In genomic region chr22:50733521-50734342, GRCh38 we compare ENCODE assay signal across 11 cellular contexts. TPM values are rescaled to one million over a fixed set of nuclear protein-coding genes. Genes with fewer than 3 reads are reported as not detected.
DNase-seq lines count a peak whose midpoint lies in the region; ATAC-seq and TF ChIP-seq lines count a peak whose summit lies in the region.
"Had no signal": no experiment of that assay in that cellular context is flagged by ENCODE, and none has a peak within 500 bp of the region (broad histone marks: within the 10 kb centered on the region; RNA-seq: fewer than 3 reads in every experiment).

No MANE protein-coding gene starts in this region.

- peak; percentile 23 for DNase-seq in activated naive CD8-positive, alpha-beta T cell treated with anti-CD3 and anti-CD28 coated beads, Interleukin-2, amount 10 ng/mL, durations not matched to agents 7 days and 5 days
- no peak for DNase-seq in activated naive CD8-positive, alpha-beta T cell treated with anti-CD3 and anti-CD28 coated beads for 36 hours
- DNase-seq in endothelial cell (ENCODE audit: low spot score) (peak; percentile 9), mesenchymal stem cell (peak; percentile 34), upper lobe of right lung (peak; percentile 55), HEK293T (ENCODE audit: extremely low spot score) (no peak), NCI-H69 (lab: John Stamatoyannopoulos, UW) (no peak), GM23338 (ENCODE audit: low spot score) (no peak)
- DNase-seq: AML-193 had no signal

- no peaks in the 10 kb centered on the region for H3K9me3 Mint-ChIP-seq in activated naive CD8-positive, alpha-beta T cell treated with anti-CD3 and anti-CD28 coated beads, Interleukin-2, amount 10 ng/mL, durations not matched to agents 7 days and 5 days
- no peaks in the 10 kb centered on the region for H3K9me3 Mint-ChIP-seq in activated naive CD8-positive, alpha-beta T cell treated with anti-CD3 and anti-CD28 coated beads for 36 hours
- H3K9me3 Mint-ChIP-seq in endothelial cell (ENCODE audit: unreplicated experiment) (no peaks in the 10 kb centered on the region), GM23338 (no peaks in the 10 kb centered on the region; the same call in 2 of the 3 replicates)
- H3K9me3 Mint-ChIP-seq: naive thymus-derived CD8-positive, alpha-beta T cell had no signal

- no peaks in the 10 kb centered on the region for H3F3A ChIP-seq in GM23338 (replicated peaks; ENCODE audit: low read depth)

- H3K4me3 Mint-ChIP-seq in activated naive CD8-positive, alpha-beta T cell treated with anti-CD3 and anti-CD28 coated beads, Interleukin-2, amount 10 ng/mL, durations not matched to agents 7 days and 5 days = no peak overlapping the region
- no peak overlapping the region for H3K4me3 Mint-ChIP-seq in activated naive CD8-positive, alpha-beta T cell treated with anti-CD3 and anti-CD28 coated beads for 36 hours
- H3K4me3 Mint-ChIP-seq in endothelial cell (ENCODE audit: unreplicated experiment) = peak overlapping the region; percentile 1
- no peak overlapping the region for H3K4me3 Mint-ChIP-seq in GM23338
- H3K4me3 Mint-ChIP-seq: naive thymus-derived CD8-positive, alpha-beta T cell had no signal

- no peak overlapping the region for H2AK5ac ChIP-seq in mesenchymal stem cell (ENCODE audit: low read length, severe bottlenecking)

- no peak overlapping the region for H2BK5ac ChIP-seq in mesenchymal stem cell (ENCODE audit: low read depth, low read length, poor library complexity, severe bottlenecking)

- H3K14ac ChIP-seq in mesenchymal stem cell (ENCODE audit: low read length in 2 of 2) = peak overlapping the region in 1 of 2 experiments; percentile 35

- H3K23ac ChIP-seq in mesenchymal stem cell (ENCODE audit: low read length in 2 of 2) = no peak overlapping the region

- no peak overlapping the region for H2BK15ac ChIP-seq in mesenchymal stem cell (ENCODE audit: low read depth, poor library complexity, severe bottlenecking)

- H4K8ac ChIP-seq in mesenchymal stem cell (ENCODE audit: low read length) = no peak overlapping the region

- CTCF ChIA-PET in HEK293T (lab: Yijun Ruan, JAX) = no interaction called here

- H3K4me1 ChIP-seq in mesenchymal stem cell (ENCODE audit: control insufficient read depth, insufficient read depth, low read depth, low read length) (peaks cover 9% of the 10 kb centered on the region), upper lobe of right lung (peaks cover 16% of the 10 kb centered on the region), GM23338 (ENCODE audit: insufficient read depth) (peaks cover 5% of the 10 kb centered on the region; the same call in 1 of the 2 replicates)

- H3K27me3 Mint-ChIP-seq in activated naive CD8-positive, alpha-beta T cell treated with anti-CD3 and anti-CD28 coated beads, Interleukin-2, amount 10 ng/mL, durations not matched to agents 7 days and 5 days = no peaks in the 10 kb centered on the region
- no peaks in the 10 kb centered on the region for H3K27me3 Mint-ChIP-seq in activated naive CD8-positive, alpha-beta T cell treated with anti-CD3 and anti-CD28 coated beads for 36 hours
- peaks cover 59% of the 10 kb centered on the region for H3K27me3 Mint-ChIP-seq in endothelial cell (ENCODE audit: unreplicated experiment)
- peaks cover 73% of the 10 kb centered on the region for H3K27me3 Mint-ChIP-seq in GM23338 (ENCODE audit: insufficient read depth, low read depth, poor library complexity)

- no peak overlapping the region for H3K4ac ChIP-seq in mesenchymal stem cell (ENCODE audit: low read depth in 1 of 2, low read length in 2 of 2)

- H3K9ac ChIP-seq in mesenchymal stem cell (ENCODE audit: low read length) = peak overlapping the region; percentile 30

- no peaks in the 10 kb centered on the region for H3K4me1 Mint-ChIP-seq in activated naive CD8-positive, alpha-beta T cell treated with anti-CD3 and anti-CD28 coated beads, Interleukin-2, amount 10 ng/mL, durations not matched to agents 7 days and 5 days
- peaks cover 2% of the 10 kb centered on the region for H3K4me1 Mint-ChIP-seq in activated naive CD8-positive, alpha-beta T cell treated with anti-CD3 and anti-CD28 coated beads for 36 hours
- H3K4me1 Mint-ChIP-seq in endothelial cell (ENCODE audit: unreplicated experiment) = peaks cover 13% of the 10 kb centered on the region
- H3K4me1 Mint-ChIP-seq in GM23338 = peaks cover 6% of the 10 kb centered on the region

- no peaks in the 10 kb centered on the region for H3K9me3 ChIP-seq in mesenchymal stem cell (ENCODE audit: control insufficient read depth, low read length)
- H3K9me3 ChIP-seq in upper lobe of right lung = no peaks in the 10 kb centered on the region

- H2AFZ ChIP-seq in mesenchymal stem cell (ENCODE audit: low read depth, low read length) (no peak overlapping the region), GM23338 (no peak overlapping the region)

- H3K36me3 ChIP-seq in mesenchymal stem cell (ENCODE audit: control insufficient read depth in 1 of 2, insufficient read depth in 2 of 2, low read depth in 1 of 2, low read length in 2 of 2) (peaks cover 0 to 4% of the 10 kb centered on the region in 2 experiments), upper lobe of right lung (no peaks in the 10 kb centered on the region), GM23338 (ENCODE audit: insufficient read depth) (no peaks in the 10 kb centered on the region)

- no peaks in the 10 kb centered on the region for H3K79me2 ChIP-seq in GM23338 (replicated peaks; ENCODE audit: insufficient read depth)

- H3K79me1 ChIP-seq in mesenchymal stem cell (replicated peaks; ENCODE audit: low read length, poor library complexity, severe bottlenecking) = no peaks in the 10 kb centered on the region

- H4K91ac ChIP-seq in mesenchymal stem cell (ENCODE audit: low read length) = no peak overlapping the region

- H3K36me3 Mint-ChIP-seq in activated naive CD8-positive, alpha-beta T cell treated with anti-CD3 and anti-CD28 coated beads, Interleukin-2, amount 10 ng/mL, durations not matched to agents 7 days and 5 days = no peaks in the 10 kb centered on the region
- no peaks in the 10 kb centered on the region for H3K36me3 Mint-ChIP-seq in activated naive CD8-positive, alpha-beta T cell treated with anti-CD3 and anti-CD28 coated beads for 36 hours
- H3K36me3 Mint-ChIP-seq in endothelial cell (ENCODE audit: low read depth, unreplicated experiment) = peaks cover 36% of the 10 kb centered on the region
- no peaks in the 10 kb centered on the region for H3K36me3 Mint-ChIP-seq in GM23338 (ENCODE audit: low read depth)
- H3K36me3 Mint-ChIP-seq: naive thymus-derived CD8-positive, alpha-beta T cell had no signal

- H3K4me3 ChIP-seq in mesenchymal stem cell (ENCODE audit: insufficient read depth in 1 of 2, low read depth in 1 of 2, low read length in 2 of 2) (peak overlapping the region in 1 of 2 experiments; percentile 62), upper lobe of right lung (no peak overlapping the region), GM23338 (no peak overlapping the region)

- no peak overlapping the region for H3K27ac Mint-ChIP-seq in activated naive CD8-positive, alpha-beta T cell treated with anti-CD3 and anti-CD28 coated beads, Interleukin-2, amount 10 ng/mL, durations not matched to agents 7 days and 5 days
- no peak overlapping the region for H3K27ac Mint-ChIP-seq in activated naive CD8-positive, alpha-beta T cell treated with anti-CD3 and anti-CD28 coated beads for 36 hours
- H3K27ac Mint-ChIP-seq in endothelial cell (ENCODE audit: unreplicated experiment) = peak overlapping the region; percentile 10
- H3K27ac Mint-ChIP-seq in GM23338 = no peak overlapping the region

- 64% methylated on average over 22 of the region's 22 CpGs for WGBS in mesenchymal stem cell

- H3K27ac ChIP-seq in mesenchymal stem cell (ENCODE audit: low read length, poor library complexity, severe bottlenecking) (no peak overlapping the region), upper lobe of right lung (no peak overlapping the region), GM23338 (ENCODE audit: low read depth) (no peak overlapping the region)
- H3K27ac ChIP-seq: epithelial cell of prostate had no signal

- H2BK120ac ChIP-seq in mesenchymal stem cell (ENCODE audit: low read depth, low read length) = no peak overlapping the region

- H4K20me1 ChIP-seq in GM23338 (replicated peaks; ENCODE audit: insufficient read depth) = no peaks in the 10 kb centered on the region

- H3K4me2 ChIP-seq in mesenchymal stem cell (ENCODE audit: low read length, poor library complexity, severe bottlenecking) (no peak overlapping the region), GM23338 (no peak overlapping the region)

- no peak for ATAC-seq in activated naive CD8-positive, alpha-beta T cell treated with anti-CD3 and anti-CD28 coated beads, Interleukin-2, amount 10 ng/mL, durations not matched to agents 7 days and 5 days (ENCODE audit: low read depth)
- ATAC-seq in upper lobe of right lung = no peak
- ATAC-seq in GM23338 = no peak
- ATAC-seq: naive thymus-derived CD8-positive, alpha-beta T cell had no signal

- no peaks in the 10 kb centered on the region for H3K9me2 ChIP-seq in GM23338 (ENCODE audit: insufficient read depth)

- H3K18ac ChIP-seq in mesenchymal stem cell (ENCODE audit: low read depth in 1 of 2, low read length in 2 of 2) = no peak overlapping the region

- H3K27me3 ChIP-seq in mesenchymal stem cell (ENCODE audit: control insufficient read depth in 1 of 2, insufficient read depth in 1 of 2, low read length in 2 of 2) (peaks cover 43 to 60% of the 10 kb centered on the region in 2 experiments), upper lobe of right lung (no peaks in the 10 kb centered on the region), GM23338 (ENCODE audit: insufficient read depth) (peaks cover 77% of the 10 kb centered on the region)

- no peak overlapping the region for H2BK12ac ChIP-seq in mesenchymal stem cell (ENCODE audit: low read length in 2 of 2)

- intact Hi-C loops in upper lobe of right lung (cut with DNase I) = no loop called here

- POLR2A ChIA-PET in activated naive CD8-positive, alpha-beta T cell treated with anti-CD3 and anti-CD28 coated beads, Interleukin-2, amount 10 ng/mL, durations not matched to agents 7 days and 5 days (lab: Charles Lee) = no interaction called here
- POLR2A ChIA-PET in HEK293T (lab: Yijun Ruan, JAX) = no interaction called here

- TF ChIP-seq CTCF in endothelial cell (IDR thresholded peaks at IDR 0.05; ENCODE audit: unreplicated experiment) (no peak), upper lobe of right lung (IDR thresholded peaks at IDR 0.05) (no peak), GM23338 (conservative IDR thresholded peaks at IDR 0.05; ENCODE audit: low read depth in 2 of 2) (no peak)

RNA-seq across cellular contexts. Expression of gene ACR, which starts 4.3 kb away (rescaled TPM):
- not detected for total RNA-seq in activated naive CD8-positive, alpha-beta T cell treated with anti-CD3 and anti-CD28 coated beads, Interleukin-2, amount 10 ng/mL, durations not matched to agents 7 days and 5 days
- total RNA-seq in activated naive CD8-positive, alpha-beta T cell treated with anti-CD3 and anti-CD28 coated beads for 36 hours = not detected
- total RNA-seq in endothelial cell (ENCODE audit: unreplicated experiment) = 2.8 TPM
- 0.03 TPM for polyA plus RNA-seq in mesenchymal stem cell (2013, experiment 1 of 2)
- not detected for polyA plus RNA-seq in mesenchymal stem cell (2013, experiment 2 of 2)
- 4.5 TPM for total RNA-seq in upper lobe of right lung
- total RNA-seq in GM23338 (2014; rRNA removed; shearing (Covaris generic)) = 2.2 TPM in 1 of 2 replicates, not detected in the other
- polyA plus RNA-seq in GM23338 (2016; fragmentation: Nextera tagmentation; extraction: Ambion mirVana) = not detected in 2 replicates
- total RNA-seq: naive thymus-derived CD8-positive, alpha-beta T cell had no signal
- polyA plus RNA-seq: naive thymus-derived CD8-positive, alpha-beta T cell had no signal

RNA-seq across cellular contexts. Expression of gene RABL2B, which starts 49.7 kb away (rescaled TPM):
- 10 to 100 TPM; 38.4 to 41.0 TPM for total RNA-seq in activated naive CD8-positive, alpha-beta T cell treated with anti-CD3 and anti-CD28 coated beads, Interleukin-2, amount 10 ng/mL, durations not matched to agents 7 days and 5 days
- total RNA-seq in activated naive CD8-positive, alpha-beta T cell treated with anti-CD3 and anti-CD28 coated beads for 36 hours = 10 to 100 TPM; 21.1 to 25.2 TPM
- total RNA-seq in endothelial cell (ENCODE audit: unreplicated experiment) (31.1 TPM), upper lobe of right lung (27.0 TPM)
- polyA plus RNA-seq in mesenchymal stem cell (2013, experiment 1 of 2) = 18.5 TPM
- 16.0 TPM for polyA plus RNA-seq in mesenchymal stem cell (2013, experiment 2 of 2)
- total RNA-seq in GM23338 (2014; rRNA removed; shearing (Covaris generic)) = 11.5 and 11.8 TPM in 2 replicates
- 9.7 and 10.8 TPM in 2 replicates for polyA plus RNA-seq in GM23338 (2016; fragmentation: Nextera tagmentation; extraction: Ambion mirVana)

Comparison
In these comparisons a context has a peak if more than half of its experiments do, and no peak if none do; other contexts are left out.
1. DNase-seq: peak in activated naive CD8-positive, alpha-beta T cell treated with anti-CD3 and anti-CD28 coated beads, Interleukin-2, amount 10 ng/mL, durations not matched to agents 7 days and 5 days (single experiment), endothelial cell (single experiment), mesenchymal stem cell (single experiment) and upper lobe of right lung (single experiment); none in activated naive CD8-positive, alpha-beta T cell treated with anti-CD3 and anti-CD28 coated beads for 36 hours (single experiment), HEK293T (single experiment), NCI-H69 (single experiment) and GM23338 (single experiment).